ENCODE assay signal across 10 cellular contexts in genomic region chr12:26935636-26936378, GRCh38. TPM values are rescaled to one million over a fixed set of nuclear protein-coding genes. Genes with fewer than 3 reads are reported as not detected.
DNase-seq lines count a peak whose midpoint lies in the region; TF ChIP-seq lines count a peak whose summit lies in the region.
"Had no signal": no experiment of that assay in that cellular context is flagged by ENCODE, and none has a peak within 500 bp of the region (broad histone marks: within the 10 kb centered on the region; RNA-seq: fewer than 3 reads in every experiment).

No MANE protein-coding gene starts in this region.

- H3K4me3 ChIP-seq in AG04450 (ENCODE audit: low read depth, low read length) (peak overlapping the region; percentile 94; the same call in 1 of the 2 replicates), HFF-Myc (replicated peaks; ENCODE audit: low read depth, low read length) (peak overlapping the region; percentile 67), esophagus muscularis mucosa (no peak overlapping the region)

- DNase-seq in AG04450 (ENCODE audit: low read depth, low spot score) (no peak), HFF-Myc (ENCODE audit: extremely low read depth, low read depth) (no peak), immature natural killer cell (peak in 1 of 3 donors; percentile 8), DMS79 treated with DMSO at 0.1 percent for 48 hours (lab: John Stamatoyannopoulos, UW) (no peak), GM13977 (ENCODE audit: low spot score) (no peak), esophagus muscularis mucosa (ENCODE audit: extremely low spot score) (no peak), DMS79 (lab: John Stamatoyannopoulos, UW) (no peak)
- DNase-seq in activated T-helper 1 cell treated with anti-CD3 and anti-CD28 coated beads, Interleukin-12 subunit alpha, Interleukin-12 subunit beta, Interleukin-2, Interleukin-4 antibody, amounts not matched to agents 30 ng/mL and 10 ng/mL and 1 ng/mL, durations not matched to agents 14 hours and 24 hours and 36 hours (ENCODE audit: low spot score), result no peak
- DNase-seq: DMS 273 treated with DMSO at 0.1 percent for 48 hours, NCI-H1092 had no signal

- TF ChIP-seq POLR2A in esophagus muscularis mucosa (IDR thresholded peaks at IDR 0.05; ENCODE audit: low read depth), result no peak

- in situ Hi-C loops in GM13977 (cut with MboI; ENCODE audit: low pct_unique_long_range_greater_than_20kb, low sequenced_read_pairs, unreplicated experiment), result no loop called here

- H3K9me3 ChIP-seq in AG04450 (ENCODE audit: control insufficient read depth, insufficient read depth, low read length), result no peaks in the 10 kb centered on the region; the same call in 1 of the 2 replicates
- no peaks in the 10 kb centered on the region for H3K9me3 ChIP-seq in esophagus muscularis mucosa

- WGBS in esophagus muscularis mucosa, result 77% methylated on average over 7 of the region's 7 CpGs

- TF ChIP-seq CTCF in AG04450 (IDR thresholded peaks at IDR 0.05; ENCODE audit: low read depth, low read length) (no peak), HFF-Myc (IDR thresholded peaks at IDR 0.05; ENCODE audit: low read depth, low read length, missing control alignments) (no peak), GM13977 (IDR thresholded peaks at IDR 0.05; ENCODE audit: extremely low read depth, insufficient read depth, missing control alignments) (no peak), esophagus muscularis mucosa (IDR thresholded peaks at IDR 0.05) (no peak)

- CTCF ChIA-PET in AG04450 (lab: Charles Lee), result no interaction called here

- TF ChIP-seq EP300 in esophagus muscularis mucosa (IDR thresholded peaks at IDR 0.05), result no peak

- H3K27me3 ChIP-seq in AG04450 (ENCODE audit: control insufficient read depth, insufficient read depth, low read length) (no peaks in the 10 kb centered on the region), esophagus muscularis mucosa (no peaks in the 10 kb centered on the region)

- H3K27ac ChIP-seq in AG04450 (ENCODE audit: low read depth, low read length), result no peak overlapping the region
- H3K27ac ChIP-seq in esophagus muscularis mucosa (replicated peaks in 1 of 4), result peak overlapping the region in 2 of 4 donors; percentile 25 to 96

- H3K4me1 Mint-ChIP-seq in activated T-helper 1 cell treated with anti-CD3 and anti-CD28 coated beads, Interleukin-12 subunit alpha, Interleukin-12 subunit beta, Interleukin-2, Interleukin-4 antibody, amounts not matched to agents 30 ng/mL and 10 ng/mL and 1 ng/mL, durations not matched to agents 14 hours and 24 hours and 36 hours (ENCODE audit: low read depth), result peaks cover 75% of the 10 kb centered on the region
- peaks cover 69 to 78% of the 10 kb centered on the region in 2 donors for H3K4me1 Mint-ChIP-seq in immature natural killer cell

- H3K27me3 Mint-ChIP-seq in activated T-helper 1 cell treated with anti-CD3 and anti-CD28 coated beads, Interleukin-12 subunit alpha, Interleukin-12 subunit beta, Interleukin-2, Interleukin-4 antibody, amounts not matched to agents 30 ng/mL and 10 ng/mL and 1 ng/mL, durations not matched to agents 14 hours and 24 hours and 36 hours (ENCODE audit: insufficient read depth), result no peaks in the 10 kb centered on the region
- H3K27me3 Mint-ChIP-seq in immature natural killer cell (ENCODE audit: low read depth in 3 of 3), result peaks cover 10 to 18% (median 14%) of the 10 kb centered on the region in 3 donors

- H3K9me3 Mint-ChIP-seq in activated T-helper 1 cell treated with anti-CD3 and anti-CD28 coated beads, Interleukin-12 subunit alpha, Interleukin-12 subunit beta, Interleukin-2, Interleukin-4 antibody, amounts not matched to agents 30 ng/mL and 10 ng/mL and 1 ng/mL, durations not matched to agents 14 hours and 24 hours and 36 hours, result no peaks in the 10 kb centered on the region
- no peaks in the 10 kb centered on the region for H3K9me3 Mint-ChIP-seq in immature natural killer cell

- H3K36me3 Mint-ChIP-seq in activated T-helper 1 cell treated with anti-CD3 and anti-CD28 coated beads, Interleukin-12 subunit alpha, Interleukin-12 subunit beta, Interleukin-2, Interleukin-4 antibody, amounts not matched to agents 30 ng/mL and 10 ng/mL and 1 ng/mL, durations not matched to agents 14 hours and 24 hours and 36 hours (ENCODE audit: low read depth), result peaks cover 35% of the 10 kb centered on the region
- H3K36me3 Mint-ChIP-seq in immature natural killer cell, result peaks cover 0 to 4% (median 0%) of the 10 kb centered on the region in 3 donors

- intact Hi-C loops in activated T-helper 1 cell treated with anti-CD3 and anti-CD28 coated beads, Interleukin-12 subunit alpha, Interleukin-12 subunit beta, Interleukin-2, Interleukin-4 antibody, amounts not matched to agents 30 ng/mL and 10 ng/mL and 1 ng/mL, durations not matched to agents 14 hours and 24 hours and 36 hours (cut with micrococcal nuclease), result loop anchor here (5.0 to 10.0 kb wide), 5 partner anchors 206 to 1884 kb away; a partner anchor contains a TSS
- intact Hi-C loops in esophagus muscularis mucosa (cut with DNase I), result loop anchor here (5.0 to 10.0 kb wide), 3 partner anchors 76 to 371 kb away; partner anchors contain the start of gene TM7SF3

- POLR2A ChIA-PET in AG04450 (lab: Yijun Ruan, JAX), result no interaction called here

- peak overlapping the region; percentile 96 for H3K4me3 Mint-ChIP-seq in activated T-helper 1 cell treated with anti-CD3 and anti-CD28 coated beads, Interleukin-12 subunit alpha, Interleukin-12 subunit beta, Interleukin-2, Interleukin-4 antibody, amounts not matched to agents 30 ng/mL and 10 ng/mL and 1 ng/mL, durations not matched to agents 14 hours and 24 hours and 36 hours
- peak overlapping the region; percentile 60 to 99 (median 98) for H3K4me3 Mint-ChIP-seq in immature natural killer cell

- H3K27ac Mint-ChIP-seq in activated T-helper 1 cell treated with anti-CD3 and anti-CD28 coated beads, Interleukin-12 subunit alpha, Interleukin-12 subunit beta, Interleukin-2, Interleukin-4 antibody, amounts not matched to agents 30 ng/mL and 10 ng/mL and 1 ng/mL, durations not matched to agents 14 hours and 24 hours and 36 hours, result peak overlapping the region; percentile 76
- H3K27ac Mint-ChIP-seq in immature natural killer cell, result peak overlapping the region; percentile 94 to 100 (median 99)

- peaks cover 0 to 19% (median 7%) of the 10 kb centered on the region in 4 donors for H3K36me3 ChIP-seq in esophagus muscularis mucosa

- peaks cover 32 to 49% (median 43%) of the 10 kb centered on the region in 4 donors for H3K4me1 ChIP-seq in esophagus muscularis mucosa

RNA-seq across cellular contexts. Expression of gene INTS13, which starts 2.0 kb away (rescaled TPM):
- polyA plus RNA-seq in AG04450 (2011; rRNA removed), result 21.3 and 38.3 TPM in 2 replicates
- polyA minus RNA-seq in AG04450 (2011; rRNA and poly(A)+ RNA removed), result 18.6 and 34.8 TPM in 2 replicates
- 43.8 and 52.2 TPM in 2 replicates for total RNA-seq in activated T-helper 1 cell treated with anti-CD3 and anti-CD28 coated beads, Interleukin-12 subunit alpha, Interleukin-12 subunit beta, Interleukin-2, Interleukin-4 antibody, amounts not matched to agents 30 ng/mL and 10 ng/mL and 1 ng/mL, durations not matched to agents 14 hours and 24 hours and 36 hours
- polyA plus RNA-seq in immature natural killer cell, result 10 to 100 TPM; 11.4 to 27.2 (median 21.9) TPM
- 10 to 100 TPM; 14.2 to 24.9 (median 22.7) TPM for total RNA-seq in esophagus muscularis mucosa

RNA-seq across cellular contexts. Expression of gene FGFR1OP2, which starts 2.5 kb away (rescaled TPM):
- polyA plus RNA-seq in AG04450 (2011; rRNA removed), result 34.3 and 46.2 TPM in 2 replicates
- 15.9 and 27.8 TPM in 2 replicates for polyA minus RNA-seq in AG04450 (2011; rRNA and poly(A)+ RNA removed)
- 48.3 and 49.9 TPM in 2 replicates for total RNA-seq in activated T-helper 1 cell treated with anti-CD3 and anti-CD28 coated beads, Interleukin-12 subunit alpha, Interleukin-12 subunit beta, Interleukin-2, Interleukin-4 antibody, amounts not matched to agents 30 ng/mL and 10 ng/mL and 1 ng/mL, durations not matched to agents 14 hours and 24 hours and 36 hours
- polyA plus RNA-seq in immature natural killer cell, result 10 to 100 TPM; 70.7 to 95.1 (median 85.2) TPM
- total RNA-seq in esophagus muscularis mucosa, result 10 to 100 TPM; 52.7 to 65.9 (median 59.4) TPM

Comparison
In these comparisons a context has a peak if more than half of its experiments do, and no peak if none do; other contexts are left out.
1. H3K4me3 ChIP-seq: peak in AG04450 (single experiment) and HFF-Myc (single experiment); none in esophagus muscularis mucosa (0 of 4).